In the genomic region with DNA sequence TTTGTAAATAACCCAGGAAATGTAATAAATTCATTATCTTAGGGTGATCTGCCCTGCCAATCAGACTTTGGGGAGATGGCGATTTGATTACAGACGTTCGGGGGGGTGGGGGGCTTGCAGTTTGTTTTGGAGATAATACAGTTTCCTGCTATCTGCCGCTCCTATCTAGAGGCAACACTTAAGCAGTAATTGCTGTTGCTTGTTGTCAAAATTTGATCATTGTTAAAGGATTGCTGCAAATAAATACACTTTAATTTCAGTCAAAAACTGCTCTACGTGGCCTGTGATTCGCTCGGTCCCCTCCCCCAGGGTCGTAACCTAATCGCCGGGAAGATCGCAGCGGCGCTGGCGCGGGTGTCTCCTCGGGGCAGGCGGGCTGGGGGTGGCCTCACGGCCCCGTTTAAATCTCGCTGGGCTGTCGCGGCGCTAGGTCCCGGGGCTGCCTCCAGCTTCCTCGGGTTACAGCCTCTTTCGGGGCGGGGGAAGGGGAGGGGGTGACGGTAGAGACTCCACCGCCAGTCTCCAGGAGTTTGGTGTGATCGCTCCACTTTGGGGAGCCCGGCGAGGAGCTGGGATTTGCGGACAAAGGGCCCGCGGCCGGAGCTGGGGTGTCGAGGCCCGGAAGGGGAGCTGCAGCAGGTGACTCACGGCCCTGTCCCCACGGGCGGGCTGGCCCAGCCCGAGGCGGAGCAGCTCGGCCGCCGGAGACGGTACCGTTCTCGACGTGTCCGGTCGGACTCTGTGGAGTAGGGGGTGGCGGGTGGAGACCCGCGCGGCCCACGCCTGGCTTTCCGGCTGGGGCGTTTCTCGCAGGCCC, we compare ENCODE assay signal across 8 cellular contexts. TPM values are rescaled to one million over a fixed set of nuclear protein-coding genes. Genes with fewer than 3 reads are reported as not detected.
DNase-seq lines count a peak whose midpoint lies in the region; ATAC-seq and TF ChIP-seq lines count a peak whose summit lies in the region.

No MANE protein-coding gene starts in this region.

- H3K9me3 ChIP-seq in PC-3 (ENCODE audit: low read length) (no peaks in the 10 kb centered on the region), prostate gland (no peaks in the 10 kb centered on the region)

- H3K27ac ChIP-seq in PC-3 (ENCODE audit: low read length) (no peak overlapping the region), prostate gland (peak overlapping the region; percentile 83 to 91)

- peaks cover 16% of the 10 kb centered on the region for H4K20me1 ChIP-seq in PC-3 (ENCODE audit: low read length)

- H3K27me3 ChIP-seq in PC-3 (ENCODE audit: low read length): no peaks in the 10 kb centered on the region
- peaks cover 5% of the 10 kb centered on the region for H3K27me3 ChIP-seq in prostate gland (replicated peaks; ENCODE audit: insufficient read depth)

- no peaks in the 10 kb centered on the region for H3K9me2 ChIP-seq in PC-3 (replicated peaks; ENCODE audit: low read length)

- ATAC-seq in PC-3: no peak
- no peak for ATAC-seq in HG02678 (IDR thresholded peaks at IDR 0.05; ENCODE audit: unreplicated experiment)

- TF ChIP-seq POLR2A in prostate gland (IDR thresholded peaks at IDR 0.05): no peak

- H3F3A ChIP-seq in PC-3 (ENCODE audit: low read length, unreplicated experiment): no peaks in the 10 kb centered on the region

- no peak for TF ChIP-seq CTCF in PC-3 (conservative IDR thresholded peaks at IDR 0.05; ENCODE audit: low read depth, low read length)
- TF ChIP-seq CTCF in fibroblast of pulmonary artery (IDR thresholded peaks at IDR 0.05; ENCODE audit: low read length, missing control alignments): no peak
- no peak for TF ChIP-seq CTCF in prostate gland (IDR thresholded peaks at IDR 0.05)

- WGBS in prostate gland: 13% methylated on average over 45 of the region's 60 CpGs

- H3K9ac ChIP-seq in PC-3 (ENCODE audit: low read length): peak overlapping the region; percentile 30

- peak overlapping the region; percentile 91 for H3K4me2 ChIP-seq in PC-3 (ENCODE audit: low read length)

- DNase-seq in Daoy (ENCODE audit: low read depth): peak; percentile 44
- peak; percentile 19 for DNase-seq in PC-3
- DNase-seq in fibroblast of pulmonary artery (ENCODE audit: low read depth): peak; percentile 47
- no peak for DNase-seq in prostate gland (ENCODE audit: low spot score)
- DNase-seq in COR-L47 (lab: John Stamatoyannopoulos, UW): no peak
- no peak for DNase-seq in cerebellar nuclear complex (lab: John Stamatoyannopoulos, UW)
- no peak for DNase-seq in NCI-H1092 (lab: John Stamatoyannopoulos, UW)

- intact Hi-C loops in PC-3 (cut with micrococcal nuclease): loop anchor here (2.0 to 5.0 kb wide), 3 partner anchors 65 to 298 kb away; no protein-coding TSS in a partner anchor
- intact Hi-C loops in prostate gland (cut with DNase I): no loop called here

- H3K79me2 ChIP-seq in PC-3 (ENCODE audit: low read length): peaks cover 43% of the 10 kb centered on the region

- POLR2A ChIA-PET in PC-3 (lab: Charles Lee; ENCODE audit: unreplicated experiment): interaction anchor here (0.6 kb wide), 1 partner anchor 26 kb away, joined by 3 read pairs; no protein-coding TSS in a partner anchor

- no TSS peak for BruUV-seq in PC-3 (replicated peaks; lab: Mats Ljungman, UMichigan)

- CTCF ChIA-PET in PC-3 (lab: Charles Lee): no interaction called here

- H2AFZ ChIP-seq in PC-3 (ENCODE audit: low read length): peak overlapping the region; percentile 1; the same call in 1 of the 2 replicates

- H3K36me3 ChIP-seq in PC-3 (ENCODE audit: low read depth, low read length) (no peaks in the 10 kb centered on the region), prostate gland (no peaks in the 10 kb centered on the region)

- H3K4me3 ChIP-seq in PC-3 (ENCODE audit: low read length) (peak overlapping the region; percentile 80), fibroblast of pulmonary artery (replicated peaks; ENCODE audit: low read depth, low read length) (peak overlapping the region; percentile 72), prostate gland (peak overlapping the region; percentile 51 to 58)

- H3K4me1 ChIP-seq in PC-3 (ENCODE audit: insufficient read depth, low read length): 0 out of 2 replicates have a peak, but pooled peaks cover 4% of the 10 kb centered on the region
- H3K4me1 ChIP-seq in prostate gland (replicated peaks): no peaks in the 10 kb centered on the region

RNA-seq across cellular contexts. Expression of a gene that starts 4.1 kb away (rescaled TPM):
- 5.9 and 7.0 TPM in 2 replicates for total RNA-seq in Daoy (2014; rRNA removed; shearing (Covaris generic))
- total RNA-seq in PC-3 (2014; rRNA removed): 7.3 and 12.0 TPM in 2 replicates
- 10 to 100 TPM in 1 of 2 donors, 1 to 10 TPM in 1; 9.2 to 11.2 TPM for total RNA-seq in prostate gland

Comparison
In these comparisons a context has a peak if more than half of its experiments do, and no peak if none do; other contexts are left out.
1. DNase-seq: peak in Daoy (single experiment), PC-3 (single experiment) and fibroblast of pulmonary artery (single experiment); none in prostate gland (single experiment), COR-L47 (single experiment), cerebellar nuclear complex (0 of 2) and NCI-H1092 (single experiment).
2. Peak in every context shown above with its lines, with median percentiles within 50 percentile points of each other: H3K4me3 ChIP-seq.